8 cellular contexts compared by ENCODE assay signal in the genomic region with DNA sequence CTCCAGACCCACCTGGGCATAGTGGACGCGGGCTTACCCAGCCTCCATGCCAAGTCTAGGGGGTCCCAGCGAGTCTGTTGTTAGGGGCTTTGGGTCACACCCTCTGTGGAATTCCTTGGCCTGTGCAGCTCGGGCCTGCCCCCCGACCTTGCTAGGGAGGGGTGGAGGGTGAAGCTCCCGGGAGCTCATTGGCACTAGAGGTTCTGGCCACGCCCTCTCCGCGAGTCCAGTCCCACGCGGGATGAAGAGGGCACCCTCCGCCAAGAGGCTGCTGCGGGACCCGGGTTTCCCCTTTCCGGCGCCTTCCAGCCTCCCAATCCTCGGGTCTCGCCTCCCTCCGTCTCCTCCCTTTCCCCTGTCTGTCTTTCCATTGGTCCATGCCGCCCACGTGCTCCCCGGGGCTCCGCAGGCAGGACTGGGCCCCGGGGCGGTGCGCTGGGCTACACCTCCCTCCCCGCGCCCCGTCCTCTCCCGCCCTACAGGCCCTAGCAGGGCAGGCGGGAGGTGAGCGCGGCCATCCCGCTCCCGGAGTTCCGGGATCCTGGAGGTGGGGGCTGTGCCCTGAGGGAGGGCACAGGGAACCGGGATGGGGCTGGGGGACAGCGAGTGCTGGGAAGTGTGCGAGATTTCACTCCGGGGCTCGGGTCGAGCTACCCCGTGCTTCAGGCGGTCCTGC. TPM values are rescaled to one million over a fixed set of nuclear protein-coding genes. Genes with fewer than 3 reads are reported as not detected.
A peak's percentile ranks its signal among the peaks of the same experiment; 100 is the strongest.
DNase-seq lines count a peak whose midpoint lies in the region; ATAC-seq and TF ChIP-seq lines count a peak whose summit lies in the region.

No MANE protein-coding gene starts in this region.

- H3K14ac ChIP-seq in IMR-90 (replicated peaks; ENCODE audit: low read depth, low read length), result peak overlapping the region; percentile 79

- no peaks in the 10 kb centered on the region for H3K79me2 ChIP-seq in OCI-LY7 (ENCODE audit: insufficient read depth, low read depth, low read length)

- H4K20me1 ChIP-seq in IMR-90 (ENCODE audit: insufficient read depth, low read length) (peaks cover 25% of the 10 kb centered on the region), OCI-LY7 (ENCODE audit: insufficient read depth, low read length) (no peaks in the 10 kb centered on the region)

- TF ChIP-seq RAD21 in IMR-90 (IDR thresholded peaks at IDR 0.05; ENCODE audit: low read length), result no peak

- DNase-seq in D341Med (ENCODE audit: low spot score) (peak; percentile 98), IMR-90 (peak; percentile 93), OCI-LY7 (ENCODE audit: low spot score) (peak; percentile 83), activated T-cell treated with anti-CD3 and anti-CD28 coated beads for 4 hours (peak; percentile 71), epithelial cell of esophagus (ENCODE audit: low read depth) (peak; percentile 97), mucosa of descending colon (peak; percentile 94 to 98 (median 96))
- DNase-seq in stimulated activated CD8-positive, alpha-beta memory T cell treated with anti-CD3 and anti-CD28 coated beads, Interleukin-4, amount 100 ng/mL, for 1 hour (ENCODE audit: low read depth in 2 of 2, low spot score in 1 of 2), result peak; percentile 61 to 69

- TF ChIP-seq POLR2A in IMR-90 (IDR thresholded peaks at IDR 0.05; ENCODE audit: low read depth, low read length), result peak; percentile 64

- H2BK5ac ChIP-seq in IMR-90 (ENCODE audit: low read depth, low read length, poor library complexity, severe bottlenecking), result peak overlapping the region; percentile 81

- peak overlapping the region; percentile 60 for H3K56ac ChIP-seq in IMR-90 (ENCODE audit: extremely low read depth, insufficient read depth, low read length)

- H2BK120ac ChIP-seq in IMR-90 (ENCODE audit: low read depth, low read length), result peak overlapping the region; percentile 48; the same call in 1 of the 2 replicates

- ATAC-seq in GM21526 (IDR thresholded peaks at IDR 0.05; ENCODE audit: low FRiP score, unreplicated experiment) (peak; percentile 51), IMR-90 (ENCODE audit: low read depth) (peak; percentile 73), mucosa of descending colon (peak; percentile 80)

- no CpG with 5 or more reads among the region's 44 CpGs for WGBS in IMR-90 (ENCODE audit: extremely low coverage in 2 of 2, insufficient read length in 1 of 2), 2 experiments

- CTCF ChIA-PET in IMR-90 (lab: Yijun Ruan, JAX), result interaction anchor here (0.6 to 1.6 kb wide), 4 partner anchors 13 to 383 kb away, joined by 3 to 5 read pairs (median 4); no protein-coding TSS in a partner anchor
- CTCF ChIA-PET in OCI-LY7 (lab: Charles Lee; ENCODE audit: unreplicated experiment), result interaction anchor here (0.8 to 1.0 kb wide), 3 partner anchors 74 to 180 kb away, joined by 3 to 6 read pairs (median 3); partner anchors contain the start of gene KRTCAP2

- peak overlapping the region; percentile 84; the same call in 1 of the 2 replicates for H3K23ac ChIP-seq in IMR-90 (ENCODE audit: low read depth, low read length)

- no peak overlapping the region for H2BK20ac ChIP-seq in IMR-90 (ENCODE audit: low read depth, low read length)

- peak overlapping the region; percentile 85 for H4K91ac ChIP-seq in IMR-90 (ENCODE audit: insufficient read depth, low read depth, low read length)

- H2AK5ac ChIP-seq in IMR-90 (ENCODE audit: low read depth, low read length), result peak overlapping the region; percentile 57

- BruUV-seq in IMR-90 (replicated peaks; lab: Mats Ljungman, UMichigan), result no TSS peak
- BruUV-seq in OCI-LY7 (replicated peaks; lab: Mats Ljungman, UMichigan), result no TSS peak

- TF ChIP-seq CTCF in IMR-90 (conservative IDR thresholded peaks at IDR 0.05; ENCODE audit: low read depth, low read length) (no peak), OCI-LY7 (conservative IDR thresholded peaks at IDR 0.05; ENCODE audit: low read length) (no peak), epithelial cell of esophagus (IDR thresholded peaks at IDR 0.05; ENCODE audit: insufficient read depth, low read depth, low read length, missing control alignments) (no peak), mucosa of descending colon (IDR thresholded peaks at IDR 0.05) (no peak)

- H3K4me2 ChIP-seq in IMR-90 (ENCODE audit: low read depth, low read length) (peak overlapping the region; percentile 95), OCI-LY7 (ENCODE audit: low read length) (peak overlapping the region; percentile 96)

- peak overlapping the region; percentile 44; the same call in 1 of the 2 replicates for H3K18ac ChIP-seq in IMR-90 (ENCODE audit: low read depth, low read length)

- peak overlapping the region; percentile 99 for H2AK9ac ChIP-seq in IMR-90 (replicated peaks; ENCODE audit: low read depth, low read length, poor library complexity)

- peak overlapping the region; percentile 51 to 92; a peak in 3 of 4 replicates for H4K8ac ChIP-seq in IMR-90 (ENCODE audit: low read depth in 2 of 2, low read length in 2 of 2)

- H3K4me1 ChIP-seq in IMR-90 (ENCODE audit: control insufficient read depth, insufficient read depth, low read length) (peaks cover 18% of the 10 kb centered on the region; the same call in 1 of the 2 replicates), OCI-LY7 (ENCODE audit: insufficient read depth, low read length, poor library complexity, severe bottlenecking) (peaks cover 21% of the 10 kb centered on the region), mucosa of descending colon (ENCODE audit: low read depth) (peaks cover 41% of the 10 kb centered on the region)

- H3K27ac ChIP-seq in IMR-90 (ENCODE audit: insufficient read depth, low read length), result peak overlapping the region; percentile 95
- H3K27ac ChIP-seq in OCI-LY7 (ENCODE audit: low read depth, low read length, poor library complexity, severe bottlenecking), result peak overlapping the region; percentile 53

- H3K4me3 ChIP-seq in IMR-90 (ENCODE audit: insufficient read depth, low read depth, low read length) (peak overlapping the region; percentile 58), OCI-LY7 (ENCODE audit: low read depth, low read length, poor library complexity, severe bottlenecking) (peak overlapping the region; percentile 78), epithelial cell of esophagus (ENCODE audit: low read length) (peak overlapping the region; percentile 92), mucosa of descending colon (peak overlapping the region; percentile 76)

- in situ Hi-C loops in IMR-90 (cut with MboI; ENCODE audit: low sequenced_read_pairs), result no loop called here

- peak overlapping the region; percentile 67 for H4K5ac ChIP-seq in IMR-90 (ENCODE audit: low read depth, low read length)

- peaks cover 9 to 59% of the 10 kb centered on the region in 2 experiments for H3K79me1 ChIP-seq in IMR-90 (ENCODE audit: low read depth in 1 of 2, low read length in 2 of 2)

- intact Hi-C loops in IMR-90 (cut with micrococcal nuclease) (loop anchor here (5.0 to 10.0 kb wide), 3 partner anchors 119 to 323 kb away; partner anchors contain the start of genes MTX1 and THBS3), OCI-LY7 (cut with micrococcal nuclease; ENCODE audit: unreplicated experiment) (loop anchor here (5.0 kb wide), 1 partner anchor 147 kb away; no protein-coding TSS in a partner anchor), mucosa of descending colon (cut with DNase I, micrococcal nuclease) (loop anchor here (10.0 kb wide), 2 partner anchors 49 to 69 kb away; partner anchors contain the start of genes CLK2 (in 1 of the 2), ENTREP3 (in 1 of the 2) and HCN3 (in 1 of the 2))

- peak overlapping the region; percentile 96 for H3K4ac ChIP-seq in IMR-90 (ENCODE audit: low read depth, low read length)

- 0 out of 3 replicates have a peak overlapping the region, but pooled peaks have one; percentile 38 for H2BK15ac ChIP-seq in IMR-90 (ENCODE audit: low read depth, low read length)

- POLR2A ChIA-PET in IMR-90 (lab: Charles Lee; ENCODE audit: unreplicated experiment) (interaction anchor here (0.6 to 1.0 kb wide), 2 partner anchors 9 to 80 kb away, joined by 3 to 5 read pairs; no protein-coding TSS in a partner anchor), OCI-LY7 (lab: Charles Lee) (interaction anchor here (1.3 kb wide), 1 partner anchor 79 kb away, joined by 4 read pairs; no protein-coding TSS in a partner anchor)

- H3K9me3 ChIP-seq in IMR-90 (ENCODE audit: control insufficient read depth, insufficient read depth, low read length), result no peaks in the 10 kb centered on the region
- H3K9me3 ChIP-seq in OCI-LY7 (ENCODE audit: low read length), result no peaks in the 10 kb centered on the region
- H3K9me3 ChIP-seq in mucosa of descending colon, result no peaks in the 10 kb centered on the region

- H3K9ac ChIP-seq in IMR-90 (ENCODE audit: low read depth, low read length), result peak overlapping the region; percentile 80

- H2AFZ ChIP-seq in IMR-90 (replicated peaks; ENCODE audit: low read length, poor library complexity), result peak overlapping the region; percentile 98
- H2AFZ ChIP-seq in OCI-LY7 (ENCODE audit: low read length), result peak overlapping the region; percentile 78

- H3K36me3 ChIP-seq in IMR-90 (ENCODE audit: control insufficient read depth, insufficient read depth, low read length) (peaks cover 18% of the 10 kb centered on the region), OCI-LY7 (ENCODE audit: insufficient read depth, low read length) (peaks cover 23% of the 10 kb centered on the region), mucosa of descending colon (ENCODE audit: low read depth) (no peaks in the 10 kb centered on the region)

- no peaks in the 10 kb centered on the region for H3K27me3 ChIP-seq in IMR-90 (ENCODE audit: control insufficient read depth, insufficient read depth, low read length)

- peaks cover 16% of the 10 kb centered on the region; the same call in 1 of the 2 replicates for H3K9me1 ChIP-seq in IMR-90 (ENCODE audit: insufficient read depth, low read length)

- H3K9me2 ChIP-seq in OCI-LY7 (ENCODE audit: insufficient read depth, low read length), result no peaks in the 10 kb centered on the region

- dilution Hi-C loops in IMR-90 (cut with HindIII; ENCODE audit: low sequenced_read_pairs, unreplicated experiment), result no loop called here

RNA-seq across cellular contexts. Expression of gene RUSC1, which starts 3.5 kb away (rescaled TPM):
- total RNA-seq in IMR-90 (2012; rRNA removed) (4.1 and 4.2 TPM in 2 replicates), OCI-LY7 (2022) (20.9 and 25.6 TPM in 2 replicates), mucosa of descending colon (10 to 100 TPM; 58.9 to 79.4 (median 60.6) TPM)
- 31.4 and 32.7 TPM in 2 replicates for polyA plus RNA-seq in IMR-90 (2012; rRNA removed)
- polyA plus RNA-seq in IMR-90 (2012; cell fraction: cytosol; rRNA removed), result 20.7 and 29.2 TPM in 2 replicates
- polyA plus RNA-seq in IMR-90 (2012; cell fraction: nucleus; rRNA removed; ENCODE audit: low replicate concordance), result 92.9 and 175 TPM in 2 replicates
- total RNA-seq in OCI-LY7 (2014; rRNA removed; shearing (Covaris generic)), result 7.1 and 15.1 TPM in 2 replicates

RNA-seq across cellular contexts. Expression of gene FDPS, which starts 15.5 kb away (rescaled TPM):
- total RNA-seq in IMR-90 (2012; rRNA removed) (176 and 191 TPM in 2 replicates), OCI-LY7 (2022) (492 and 531 TPM in 2 replicates), mucosa of descending colon (100 to 1,000 TPM; 130 to 244 (median 222) TPM)
- 183 and 186 TPM in 2 replicates for polyA plus RNA-seq in IMR-90 (2012; rRNA removed)
- polyA plus RNA-seq in IMR-90 (2012; cell fraction: cytosol; rRNA removed), result 89.2 and 302 TPM in 2 replicates
- polyA plus RNA-seq in IMR-90 (2012; cell fraction: nucleus; rRNA removed; ENCODE audit: low replicate concordance), result 127 and 231 TPM in 2 replicates
- 254 and 263 TPM in 2 replicates for total RNA-seq in OCI-LY7 (2014; rRNA removed; shearing (Covaris generic))

RNA-seq across cellular contexts. Expression of gene PKLR, which starts 22.9 kb away (rescaled TPM):
- not detected in 2 replicates for total RNA-seq in IMR-90 (2012; rRNA removed)
- polyA plus RNA-seq in IMR-90 (2012; rRNA removed), result 0.03 TPM in 1 of 2 replicates, not detected in the other
- polyA plus RNA-seq in IMR-90 (2012; cell fraction: cytosol; rRNA removed), result not detected in 2 replicates
- polyA plus RNA-seq in IMR-90 (2012; cell fraction: nucleus; rRNA removed; ENCODE audit: low replicate concordance), result 0.03 and 0.05 TPM in 2 replicates
- total RNA-seq in OCI-LY7 (2014; rRNA removed; shearing (Covaris generic)), result 0.19 TPM in 1 of 2 replicates, not detected in the other
- 0.18 and 0.51 TPM in 2 replicates for total RNA-seq in OCI-LY7 (2022)
- 1 to 10 TPM in 2 of 3 donors, under 1 TPM in 1; 0.63 to 2.0 (median 1.5) TPM for total RNA-seq in mucosa of descending colon

RNA-seq across cellular contexts. Expression of gene HCN3, which starts 46.9 kb away (rescaled TPM):
- total RNA-seq in IMR-90 (2012; rRNA removed) (0.36 and 0.83 TPM in 2 replicates), OCI-LY7 (2022) (19.0 and 19.2 TPM in 2 replicates), mucosa of descending colon (10 to 100 TPM; 10.3 to 15.6 (median 10.8) TPM)
- polyA plus RNA-seq in IMR-90 (2012; rRNA removed), result 2.7 and 2.9 TPM in 2 replicates
- polyA plus RNA-seq in IMR-90 (2012; cell fraction: cytosol; rRNA removed), result 0.88 and 1.4 TPM in 2 replicates
- 20.7 and 30.0 TPM in 2 replicates for polyA plus RNA-seq in IMR-90 (2012; cell fraction: nucleus; rRNA removed; ENCODE audit: low replicate concordance)
- 4.9 and 6.7 TPM in 2 replicates for total RNA-seq in OCI-LY7 (2014; rRNA removed; shearing (Covaris generic))

RNA-seq across cellular contexts. Expression of gene CLK2, which starts 50.9 kb away (rescaled TPM):
- total RNA-seq in IMR-90 (2012; rRNA removed) (19.2 and 19.7 TPM in 2 replicates), OCI-LY7 (2022) (107 and 121 TPM in 2 replicates), mucosa of descending colon (10 to 100 TPM; 43.7 to 51.7 (median 47.8) TPM)
- polyA plus RNA-seq in IMR-90 (2012; rRNA removed), result 53.0 and 61.2 TPM in 2 replicates
- polyA plus RNA-seq in IMR-90 (2012; cell fraction: cytosol; rRNA removed), result 18.2 and 18.6 TPM in 2 replicates
- 460 and 576 TPM in 2 replicates for polyA plus RNA-seq in IMR-90 (2012; cell fraction: nucleus; rRNA removed; ENCODE audit: low replicate concordance)
- 59.8 and 96.7 TPM in 2 replicates for total RNA-seq in OCI-LY7 (2014; rRNA removed; shearing (Covaris generic))

Comparison
In these comparisons a context has a peak if more than half of its experiments do, and no peak if none do; other contexts are left out.
1. Peak in every context shown above with its lines: DNase-seq, ATAC-seq, H3K4me3 ChIP-seq and H3K27ac ChIP-seq.